ENCODE assay signal across 8 cellular contexts in genomic region chr7:100673942-100674431, GRCh38. TPM values are rescaled to one million over a fixed set of nuclear protein-coding genes. Genes with fewer than 3 reads are reported as not detected.
DNase-seq lines count a peak whose midpoint lies in the region; ATAC-seq, FAIRE-seq and TF ChIP-seq lines count a peak whose summit lies in the region.

No MANE protein-coding gene starts in this region.

- no peak for TF ChIP-seq CTCF in HFFc6 (IDR thresholded peaks at IDR 0.05)
- no peak for TF ChIP-seq CTCF in bronchial epithelial cell (IDR thresholded peaks at IDR 0.05; ENCODE audit: insufficient read depth, low read length, severe bottlenecking)

- H3K4me1 ChIP-seq in CD8-positive, alpha-beta memory T cell (ENCODE audit: insufficient read depth, low read length) = peaks cover 15% of the 10 kb centered on the region

- H3K4me3 Mint-ChIP-seq in CD8-positive, alpha-beta memory T cell = peak overlapping the region; percentile 92 to 98 (median 95)
- H3K4me3 Mint-ChIP-seq in HFFc6 = peak overlapping the region; percentile 95

- CTCF ChIA-PET in CD8-positive, alpha-beta memory T cell (lab: Charles Lee) = interaction anchor here (0.7 to 1.9 kb wide), 4 partner anchors 31 to 89 kb away, joined by 3 to 8 read pairs (median 4); partner anchors contain the start of gene POP7

- peak overlapping the region; percentile 95 to 98 (median 96) for H3K27ac Mint-ChIP-seq in CD8-positive, alpha-beta memory T cell
- H3K27ac Mint-ChIP-seq in HFFc6 = peak overlapping the region; percentile 79

- H3K27me3 ChIP-seq in CD8-positive, alpha-beta memory T cell (ENCODE audit: insufficient read depth, low read length, poor library complexity, severe bottlenecking) = no peaks in the 10 kb centered on the region
- H3K27me3 ChIP-seq in bronchial epithelial cell (ENCODE audit: control insufficient read depth, insufficient read depth, low read length) = no peaks in the 10 kb centered on the region

- ATAC-seq in left lobe of liver = peak; percentile 0
- ATAC-seq in stimulated activated naive CD8-positive, alpha-beta T cell treated with anti-CD3 and anti-CD28 coated beads, Interleukin-15, Interleukin-2, amounts not matched to agents 100 U/mL and 50 U/mL, for 24 hours = no peak
- no peak for ATAC-seq in GM21529 (IDR thresholded peaks at IDR 0.05; ENCODE audit: unreplicated experiment)

- POLR2A ChIA-PET in CD8-positive, alpha-beta memory T cell (lab: Charles Lee) = interaction anchor here (0.6 to 3.3 kb wide), 8 partner anchors 8 to 245 kb away, joined by 3 to 14 read pairs (median 6); partner anchors contain the start of genes AGFG2, FBXO24, LRCH4 and MEPCE

- H3K4me3 ChIP-seq in CD8-positive, alpha-beta memory T cell (ENCODE audit: low read length) = peak overlapping the region; percentile 84
- H3K4me3 ChIP-seq in SK-N-MC = peak overlapping the region; percentile 97
- H3K4me3 ChIP-seq in bronchial epithelial cell (ENCODE audit: low read depth, low read length) = peak overlapping the region; percentile 90

- no peak for FAIRE-seq in bronchial epithelial cell (lab: Jason Lieb, UNC)

- peak overlapping the region; percentile 94 for H3K9ac ChIP-seq in SK-N-MC (ENCODE audit: insufficient read length)

- H3K27me3 Mint-ChIP-seq in CD8-positive, alpha-beta memory T cell = peaks cover 0 to 6% of the 10 kb centered on the region in 2 donors
- H3K27me3 Mint-ChIP-seq in HFFc6 (ENCODE audit: insufficient read depth) = peaks cover 16% of the 10 kb centered on the region

- peaks cover 0 to 32% (median 0%) of the 10 kb centered on the region in 3 donors for H3K36me3 Mint-ChIP-seq in CD8-positive, alpha-beta memory T cell
- peaks cover 7% of the 10 kb centered on the region; the same call in 1 of the 2 replicates for H3K36me3 Mint-ChIP-seq in HFFc6 (ENCODE audit: low read depth)

- peak overlapping the region; percentile 89 for H3K27ac ChIP-seq in CD8-positive, alpha-beta memory T cell (ENCODE audit: low read depth, low read length)
- peak overlapping the region; percentile 99 for H3K27ac ChIP-seq in SK-N-MC

- no peaks in the 10 kb centered on the region for H3K9me3 ChIP-seq in CD8-positive, alpha-beta memory T cell (ENCODE audit: low read length)
- H3K9me3 ChIP-seq in SK-N-MC (ENCODE audit: low read depth, low read length) = no peaks in the 10 kb centered on the region

- peaks cover 0 to 1% (median 0%) of the 10 kb centered on the region in 5 donors for H3K9me3 Mint-ChIP-seq in CD8-positive, alpha-beta memory T cell
- no peaks in the 10 kb centered on the region for H3K9me3 Mint-ChIP-seq in HFFc6

- H3K36me3 ChIP-seq in CD8-positive, alpha-beta memory T cell (ENCODE audit: insufficient read depth, low read length) = peaks cover 23% of the 10 kb centered on the region
- H3K36me3 ChIP-seq in SK-N-MC (ENCODE audit: insufficient read depth, low read length) = peaks cover 19% of the 10 kb centered on the region; the same call in 1 of the 2 replicates
- H3K36me3 ChIP-seq in bronchial epithelial cell (ENCODE audit: control insufficient read depth, insufficient read depth, low read length) = peaks cover 20% of the 10 kb centered on the region

- H3K4me1 Mint-ChIP-seq in CD8-positive, alpha-beta memory T cell = peaks cover 12 to 24% (median 13%) of the 10 kb centered on the region in 3 donors
- peaks cover 11% of the 10 kb centered on the region; the same call in 1 of the 2 replicates for H3K4me1 Mint-ChIP-seq in HFFc6 (ENCODE audit: low read depth)

- DNase-seq in CD8-positive, alpha-beta memory T cell = peak in 3 of 5 donors; percentile 34 to 66 (median 39)
- DNase-seq in HFFc6 = no peak
- no peak for DNase-seq in SK-N-MC (ENCODE audit: low read depth, low spot score)
- DNase-seq in bronchial epithelial cell (ENCODE audit: low read depth) = no peak
- DNase-seq in left lobe of liver (ENCODE audit: low spot score) = peak; percentile 71
- DNase-seq in stimulated activated naive CD8-positive, alpha-beta T cell treated with anti-CD3 and anti-CD28 coated beads, Interleukin-15, Interleukin-2, amounts not matched to agents 100 U/mL and 50 U/mL, for 24 hours = peak; percentile 62
- no peak for DNase-seq in DMS114 treated with DMSO at 0.1 percent for 48 hours (lab: John Stamatoyannopoulos, UW; ENCODE audit: unreplicated experiment)

RNA-seq across cellular contexts. Expression of gene GNB2, which starts 0.4 kb away (rescaled TPM):
- 100 to 1,000 TPM; 253 to 262 TPM for total RNA-seq in CD8-positive, alpha-beta memory T cell
- 62.9 TPM for polyA plus RNA-seq in CD8-positive, alpha-beta memory T cell
- 100 to 1,000 TPM; 301 to 369 (median 322) TPM for total RNA-seq in HFFc6 (2021; fragmentation: NEBNext Ultra II Directional; extraction: Animal tissue kit (Norgen Biotek cat#: 25700))
- total RNA-seq in bronchial epithelial cell (66.1 and 88.7 TPM in 2 replicates), left lobe of liver (80.9 TPM)

RNA-seq across cellular contexts. Expression of gene ACTL6B, which starts 17.7 kb away (rescaled TPM):
- total RNA-seq in CD8-positive, alpha-beta memory T cell = not detected
- not detected for polyA plus RNA-seq in CD8-positive, alpha-beta memory T cell
- not detected for total RNA-seq in HFFc6 (2021; fragmentation: NEBNext Ultra II Directional; extraction: Animal tissue kit (Norgen Biotek cat#: 25700))
- not detected in 2 replicates for total RNA-seq in bronchial epithelial cell
- not detected for total RNA-seq in left lobe of liver

RNA-seq across cellular contexts. Expression of gene GIGYF1, which starts 20.1 kb away (rescaled TPM):
- 10 to 100 TPM; 51.4 to 54.7 TPM for total RNA-seq in CD8-positive, alpha-beta memory T cell
- polyA plus RNA-seq in CD8-positive, alpha-beta memory T cell = 3.2 TPM
- total RNA-seq in HFFc6 (2021; fragmentation: NEBNext Ultra II Directional; extraction: Animal tissue kit (Norgen Biotek cat#: 25700)) = 10 to 100 TPM; 17.7 to 21.8 (median 19.2) TPM
- total RNA-seq in bronchial epithelial cell (9.9 and 14.2 TPM in 2 replicates), left lobe of liver (21.6 TPM)

RNA-seq across cellular contexts. Expression of gene POP7, which starts 31.9 kb away (rescaled TPM):
- total RNA-seq in CD8-positive, alpha-beta memory T cell = 10 to 100 TPM; 79.7 to 83.3 TPM
- 51.7 TPM for polyA plus RNA-seq in CD8-positive, alpha-beta memory T cell
- 10 to 100 TPM; 30.2 to 42.2 (median 34.4) TPM for total RNA-seq in HFFc6 (2021; fragmentation: NEBNext Ultra II Directional; extraction: Animal tissue kit (Norgen Biotek cat#: 25700))
- 33.8 and 40.8 TPM in 2 replicates for total RNA-seq in bronchial epithelial cell
- 28.5 TPM for total RNA-seq in left lobe of liver

RNA-seq across cellular contexts. Expression of gene TFR2, which starts 32.6 kb away (rescaled TPM):
- total RNA-seq in CD8-positive, alpha-beta memory T cell = 10 to 100 TPM; 14.6 to 17.7 TPM
- polyA plus RNA-seq in CD8-positive, alpha-beta memory T cell = 2.7 TPM
- 1 to 10 TPM in 1 of 6 experiments, under 1 TPM in 3, not detected in 2; 0.16 to 1.1 (median 0.27) TPM for total RNA-seq in HFFc6 (2021; fragmentation: NEBNext Ultra II Directional; extraction: Animal tissue kit (Norgen Biotek cat#: 25700))
- total RNA-seq in bronchial epithelial cell (0.13 TPM in 1 of 2 replicates, not detected in the other), left lobe of liver (689 TPM)

Comparison
In these comparisons a context has a peak if more than half of its experiments do, and no peak if none do; other contexts are left out.
1. DNase-seq: peak in CD8-positive, alpha-beta memory T cell (3 of 5), left lobe of liver (single experiment) and stimulated activated naive CD8-positive, alpha-beta T cell treated with anti-CD3 and anti-CD28 coated beads, Interleukin-15, Interleukin-2, amounts not matched to agents 100 U/mL and 50 U/mL, for 24 hours (single experiment); none in HFFc6 (single experiment), SK-N-MC (single experiment), bronchial epithelial cell (single experiment) and DMS114 treated with DMSO at 0.1 percent for 48 hours (single experiment).
2. Peak in every context shown above with its lines, with median percentiles within 50 percentile points of each other: H3K4me3 ChIP-seq.